ENCODE assay signal across 2 cellular contexts in genomic region chr6:45899683-45899946, GRCh38.
TF ChIP-seq lines count a peak whose summit lies in the region.

No MANE protein-coding gene starts in this region.

TF ChIP-seq in GM23338, 12 proteins besides CTCF, POLR2A, EP300 and RAD21 (continued from another document):
- TF ChIP-seq ZNF462 (CRISPR knock-in tag; IDR thresholded peaks at IDR 0.05) (no peak), REST (IDR thresholded peaks at IDR 0.05; ENCODE audit: unreplicated experiment) (no peak), CREB1 (CRISPR knock-in tag; IDR thresholded peaks at IDR 0.05; ENCODE audit: low read depth) (no peak), ETS1 (IDR thresholded peaks at IDR 0.05) (no peak), STAT1 (IDR thresholded peaks at IDR 0.05; ENCODE audit: unreplicated experiment) (no peak)

TF ChIP-seq in HepG2, 621 proteins besides CTCF, POLR2A, EP300 and RAD21 (continued from another document):
- TF ChIP-seq ZUFSP (CRISPR knock-in tag; IDR thresholded peaks at IDR 0.05; ENCODE audit: borderline replicate concordance) (no peak), FLYWCH1 (CRISPR knock-in tag; IDR thresholded peaks at IDR 0.05) (no peak)
